Comparison of ENCODE assay signal across 1 cellular context in genomic region chr1:181213056-181213455, GRCh38.
TF ChIP-seq lines count a peak whose summit lies in the region.

No MANE protein-coding gene starts in this region.

TF ChIP-seq in GM12878, 131 proteins besides CTCF, POLR2A, EP300 and RAD21 (continued from another document):
- no peak for TF ChIP-seq REST (IDR thresholded peaks at IDR 0.05; ENCODE audit: low read depth, low read length)
- TF ChIP-seq MYC (IDR thresholded peaks at IDR 0.05; ENCODE audit: insufficient read depth, insufficient read length, insufficient replicate concordance, low read length, severe bottlenecking), result no peak
- TF ChIP-seq ZNF384 (IDR thresholded peaks at IDR 0.05; ENCODE audit: borderline replicate concordance, low read depth, low read length), result no peak
- TF ChIP-seq ZNF622 (IDR thresholded peaks at IDR 0.05), result no peak
- TF ChIP-seq EED (IDR thresholded peaks at IDR 0.05; ENCODE audit: low read depth), result no peak
- TF ChIP-seq MXI1 (IDR thresholded peaks at IDR 0.05; ENCODE audit: low read depth, low read length), result no peak
- TF ChIP-seq TCF7 (IDR thresholded peaks at IDR 0.05; ENCODE audit: borderline replicate concordance), result no peak
- TF ChIP-seq HSF1 (IDR thresholded peaks at IDR 0.05; ENCODE audit: low read depth, low read length), result no peak
- TF ChIP-seq SPI1 (IDR thresholded peaks at IDR 0.05; ENCODE audit: borderline replicate concordance, insufficient read depth, low read depth, low read length), result no peak
- no peak for TF ChIP-seq FOS (IDR thresholded peaks at IDR 0.05; ENCODE audit: borderline replicate concordance, extremely low read depth, insufficient read length)
- no peak for TF ChIP-seq JUND (IDR thresholded peaks at IDR 0.05; ENCODE audit: low read depth, low read length)
TF ChIP-seq in GM12878: peak in this region for 0.
